In the genomic region with DNA sequence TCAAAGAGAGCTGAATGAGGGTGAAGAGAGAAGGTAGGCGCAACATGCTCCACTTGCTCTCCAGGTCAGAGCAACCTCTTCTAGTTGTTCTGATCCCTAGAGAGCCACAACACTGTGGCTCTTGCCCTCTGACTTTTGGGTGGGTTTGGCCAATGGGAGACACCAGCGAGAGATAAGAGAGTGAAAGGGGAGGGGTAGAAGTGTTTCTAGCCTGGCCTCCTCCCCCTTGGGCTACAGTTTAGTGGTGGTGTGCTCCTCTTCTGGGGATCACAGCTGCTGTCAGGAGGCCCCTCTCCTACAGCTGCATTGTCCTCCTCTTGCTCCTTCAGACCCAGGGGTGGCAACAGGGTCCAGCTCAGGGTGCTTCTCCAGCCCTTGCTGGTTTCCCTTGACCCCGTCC, we compare ENCODE assay signal across 13 cellular contexts.
DNase-seq lines count a peak whose midpoint lies in the region; ATAC-seq and TF ChIP-seq lines count a peak whose summit lies in the region.
"Had no signal": no experiment of that assay in that cellular context is flagged by ENCODE, and none has a peak within 500 bp of the region (broad histone marks: within the 10 kb centered on the region; RNA-seq: fewer than 3 reads in every experiment).

No MANE protein-coding gene starts in this region.

- H3K36me3 ChIP-seq in neuronal stem cell (replicated peaks in 1 of 2; ENCODE audit: control insufficient read depth in 2 of 2, insufficient read depth in 2 of 2, low read length in 2 of 2) (no peaks in the 10 kb centered on the region), hepatocyte (replicated peaks; ENCODE audit: insufficient read depth, low read depth) (no peaks in the 10 kb centered on the region)
- H3K36me3 ChIP-seq: BLaER1, HAP-1 had no signal

- in situ Hi-C loops in GM13977 (cut with MboI; ENCODE audit: low pct_unique_long_range_greater_than_20kb, low sequenced_read_pairs, unreplicated experiment): no loop called here

- DNase-seq in NCI-H748 (lab: John Stamatoyannopoulos, UW; ENCODE audit: unreplicated experiment) (peak; percentile 82), NCI-H748 treated with DMSO at 0.1 percent for 48 hours (lab: John Stamatoyannopoulos, UW) (no peak), NCI-H510A (lab: John Stamatoyannopoulos, UW) (peak; percentile 32), neuronal stem cell (ENCODE audit: low spot score) (no peak), hepatocyte (ENCODE audit: low spot score) (no peak), GM13977 (ENCODE audit: low spot score) (no peak)
- DNase-seq: 8988T; AML-193; CD8-positive, alpha-beta memory T cell had no signal

- H3K4me3 ChIP-seq in neuronal stem cell (ENCODE audit: low read length in 2 of 2) (no peak overlapping the region), hepatocyte (no peak overlapping the region)
- H3K4me3 ChIP-seq: BLaER1, GM12878, HAP-1 had no signal

- no peak for ATAC-seq in GM21526 (IDR thresholded peaks at IDR 0.05; ENCODE audit: low FRiP score, unreplicated experiment)
- ATAC-seq: GM12878 had no signal

- H2AK5ac ChIP-seq in neuronal stem cell (ENCODE audit: low read depth, low read length): no peak overlapping the region

- H2BK12ac ChIP-seq in neuronal stem cell (ENCODE audit: low read length): no peak overlapping the region

- H2AFZ ChIP-seq in neuronal stem cell (ENCODE audit: low read length) (no peak overlapping the region), hepatocyte (no peak overlapping the region)

- TF ChIP-seq CTCF in hepatocyte (IDR thresholded peaks at IDR 0.05; ENCODE audit: poor library complexity) (no peak), GM13977 (IDR thresholded peaks at IDR 0.05; ENCODE audit: extremely low read depth, insufficient read depth, missing control alignments) (no peak)

- H4K8ac ChIP-seq in neuronal stem cell (ENCODE audit: low read depth, low read length): no peak overlapping the region

- peak overlapping the region; percentile 29 for H3K18ac ChIP-seq in neuronal stem cell (ENCODE audit: low read length)

- H3K9me3 ChIP-seq in neuronal stem cell (replicated peaks in 1 of 2; ENCODE audit: control insufficient read depth in 2 of 2, insufficient read depth in 1 of 2, low read depth in 1 of 2, low read length in 2 of 2) (no peaks in the 10 kb centered on the region), hepatocyte (ENCODE audit: low read depth) (no peaks in the 10 kb centered on the region)
- H3K9me3 ChIP-seq: BLaER1, HAP-1 had no signal

- no CpG with 5 or more reads among the region's 3 CpGs for WGBS in neuronal stem cell (ENCODE audit: extremely low coverage in 2 of 2, insufficient read length in 2 of 2, insufficient replicate concordance in 1 of 2), 2 donors
- 90% methylated on average over 3 of the region's 3 CpGs for WGBS in hepatocyte (ENCODE audit: low lambda C conversion rate, missing lambda C conversion rate)

- H3K4me2 ChIP-seq in neuronal stem cell (ENCODE audit: insufficient read depth, low read length, poor library complexity, severe bottlenecking): no peak overlapping the region
- no peak overlapping the region for H3K4me2 ChIP-seq in hepatocyte
- H3K4me2 ChIP-seq: BLaER1 had no signal

- H3K27ac ChIP-seq in neuronal stem cell (replicated peaks; ENCODE audit: low read length) (no peak overlapping the region), hepatocyte (no peak overlapping the region)
- H3K27ac ChIP-seq: BLaER1 had no signal

- H2BK120ac ChIP-seq in neuronal stem cell (ENCODE audit: low read depth, low read length): no peak overlapping the region

- no peak overlapping the region for H3K14ac ChIP-seq in neuronal stem cell (ENCODE audit: low read length)

- no peak overlapping the region for H4K91ac ChIP-seq in neuronal stem cell (ENCODE audit: low read depth, low read length, poor library complexity)

- H2BK15ac ChIP-seq in neuronal stem cell (ENCODE audit: low read length): no peak overlapping the region

- H3K4ac ChIP-seq in neuronal stem cell (ENCODE audit: low read length): no peak overlapping the region

- H3K4me1 ChIP-seq in neuronal stem cell (ENCODE audit: control insufficient read depth in 2 of 2, insufficient read depth in 1 of 2, low read depth in 1 of 2, low read length in 2 of 2): no peaks in the 10 kb centered on the region
- H3K4me1 ChIP-seq in hepatocyte (ENCODE audit: insufficient read depth): peaks cover 5% of the 10 kb centered on the region
- H3K4me1 ChIP-seq: BLaER1, HAP-1 had no signal

- no peaks in the 10 kb centered on the region for H3K9me2 ChIP-seq in hepatocyte (replicated peaks; ENCODE audit: insufficient read depth)

- no peak overlapping the region for H2BK5ac ChIP-seq in neuronal stem cell (ENCODE audit: low read length)

- H3K79me1 ChIP-seq in neuronal stem cell (ENCODE audit: low read depth, low read length): no peaks in the 10 kb centered on the region

- no peak overlapping the region for H3K23ac ChIP-seq in neuronal stem cell (ENCODE audit: low read depth, low read length, poor library complexity)

- H3K79me2 ChIP-seq in hepatocyte: no peaks in the 10 kb centered on the region

- H4K20me1 ChIP-seq in hepatocyte (ENCODE audit: insufficient read depth, poor library complexity, severe bottlenecking): no peaks in the 10 kb centered on the region
- H4K20me1 ChIP-seq: BLaER1 had no signal

- H3K27me3 ChIP-seq in neuronal stem cell (ENCODE audit: control insufficient read depth in 3 of 3, insufficient read depth in 3 of 3, low read depth in 1 of 3, low read length in 3 of 3) (no peaks in the 10 kb centered on the region), hepatocyte (no peaks in the 10 kb centered on the region)
- H3K27me3 ChIP-seq: BLaER1 had no signal

- H3K9ac ChIP-seq in neuronal stem cell (ENCODE audit: low read depth, low read length, poor library complexity): no peak overlapping the region
- H3K9ac ChIP-seq: BLaER1 had no signal

Comparison
In these comparisons a context has a peak if more than half of its experiments do, and no peak if none do; other contexts are left out.
1. DNase-seq: peak in NCI-H748 (single experiment) and NCI-H510A (single experiment); none in NCI-H748 treated with DMSO at 0.1 percent for 48 hours (single experiment), neuronal stem cell (single experiment), hepatocyte (single experiment) and GM13977 (single experiment).